ENCODE assay signal across 32 cellular contexts in genomic region chr17:58105093-58105492, GRCh38. TPM values are rescaled to one million over a fixed set of nuclear protein-coding genes. Genes with fewer than 3 reads are reported as not detected.
"Had no signal": no experiment of that assay in that cellular context is flagged by ENCODE, and none has a peak within 500 bp of the region (broad histone marks: within the 10 kb centered on the region; RNA-seq: fewer than 3 reads in every experiment).

No MANE protein-coding gene starts in this region.

- H3K36me3 Mint-ChIP-seq: activated CD4-positive, alpha-beta memory T cell treated with anti-CD3 and anti-CD28 coated beads for 36 hours; activated CD8-positive, alpha-beta memory T cell treated with anti-CD3 and anti-CD28 coated beads, Interleukin-2, amount 10 ng/mL, durations not matched to agents 7 days and 5 days; activated naive CD8-positive, alpha-beta T cell had no signal

- H3K9me3 ChIP-seq: body of pancreas, esophagus muscularis mucosa, gastrocnemius medialis, heart right ventricle had no signal

- H3K4me3 ChIP-seq: body of pancreas, esophagus muscularis mucosa, gastrocnemius medialis, heart right ventricle had no signal

- H3K4me3 Mint-ChIP-seq: activated CD4-positive, alpha-beta memory T cell treated with anti-CD3 and anti-CD28 coated beads for 36 hours; activated CD4-positive, alpha-beta T cell treated with anti-CD3 and anti-CD28 coated beads for 36 hours; activated CD4-positive, alpha-beta T cell treated with anti-CD3 and anti-CD28 coated beads, Interleukin-2, amount 10 ng/mL, durations not matched to agents 24 days and 14 days; activated CD8-positive, alpha-beta memory T cell treated with anti-CD3 and anti-CD28 coated beads, Interleukin-2, amount 10 ng/mL, durations not matched to agents 7 days and 5 days; activated CD8-positive, alpha-beta T cell treated with anti-CD3 and anti-CD28 coated beads, Interleukin-2, amount 10 ng/mL, durations not matched to agents 7 days and 5 days; activated naive CD8-positive, alpha-beta T cell; activated T-helper 1 cell treated with anti-CD3 and anti-CD28 coated beads, Interleukin-12 subunit alpha, Interleukin-12 subunit beta, Interleukin-2, Interleukin-4 antibody, amounts not matched to agents 30 ng/mL and 10 ng/mL and 1 ng/mL, durations not matched to agents 14 hours and 24 hours and 36 hours; effector memory CD8-positive, alpha-beta T cell had no signal

- H3K27me3 Mint-ChIP-seq: activated CD4-positive, alpha-beta memory T cell treated with anti-CD3 and anti-CD28 coated beads for 36 hours; activated CD4-positive, alpha-beta T cell treated with anti-CD3 and anti-CD28 coated beads for 36 hours; activated naive CD8-positive, alpha-beta T cell; effector memory CD8-positive, alpha-beta T cell had no signal

- H3K4me1 Mint-ChIP-seq: activated CD4-positive, alpha-beta T cell treated with anti-CD3 and anti-CD28 coated beads for 36 hours had no signal

- DNase-seq: activated CD4-positive, alpha-beta memory T cell treated with anti-CD3 and anti-CD28 coated beads for 36 hours; activated CD4-positive, alpha-beta T cell treated with anti-CD3 and anti-CD28 coated beads for 36 hours; activated CD4-positive, alpha-beta T cell treated with anti-CD3 and anti-CD28 coated beads, Interleukin-2, amount 10 ng/mL, durations not matched to agents 24 days and 14 days; activated CD4-positive, CD25-positive, alpha-beta regulatory T cell; activated CD4-positive, CD25-positive, alpha-beta regulatory T cell treated with anti-CD3 and anti-CD28 coated beads, Interleukin-2, amount 50 U/mL, for 72 hours; activated CD8-positive, alpha-beta memory T cell treated with anti-CD3 and anti-CD28 coated beads, Interleukin-2, amount 10 ng/mL, durations not matched to agents 7 days and 5 days; activated CD8-positive, alpha-beta memory T cell treated with anti-CD3 and anti-CD28 coated beads, Interleukin-2, amount 50 U/mL, for 4 hours; activated CD8-positive, alpha-beta T cell treated with anti-CD3 and anti-CD28 coated beads, Interleukin-2, amount 10 ng/mL, durations not matched to agents 7 days and 5 days; activated effector memory CD4-positive, alpha-beta T cell treated with anti-CD3 and anti-CD28 coated beads, Interleukin-2, amount 50 U/mL, for 16 hours; activated naive CD4-positive, alpha-beta T cell; activated naive CD4-positive, alpha-beta T cell treated with anti-CD3 and anti-CD28 coated beads, Interleukin-2, amount 50 U/mL, for 16 hours; activated T-cell treated with anti-CD3 and anti-CD28 coated beads, Interleukin-2, amount 50 U/mL, for 1 hour; activated T-cell treated with anti-CD3 and anti-CD28 coated beads, Interleukin-2, amount 50 U/mL, for 48 hours; amniotic stem cell; anterior cingulate cortex; body of pancreas; caudate nucleus; cortex of kidney; dermis blood vessel endothelial cell; effector CD4-positive, alpha-beta T cell; effector memory CD8-positive, alpha-beta T cell; erythroblast; foreskin keratinocyte; gastrocnemius medialis; heart right ventricle; T-helper 2 cell had no signal

- H3K9me3 Mint-ChIP-seq: activated CD4-positive, alpha-beta memory T cell treated with anti-CD3 and anti-CD28 coated beads for 36 hours; activated CD4-positive, alpha-beta T cell treated with anti-CD3 and anti-CD28 coated beads, Interleukin-2, amount 10 ng/mL, durations not matched to agents 24 days and 14 days; activated T-helper 1 cell treated with anti-CD3 and anti-CD28 coated beads, Interleukin-12 subunit alpha, Interleukin-12 subunit beta, Interleukin-2, Interleukin-4 antibody, amounts not matched to agents 30 ng/mL and 10 ng/mL and 1 ng/mL, durations not matched to agents 14 hours and 24 hours and 36 hours; activated T-helper 2 cell treated with anti-CD3 and anti-CD28 coated beads, Interferon-gamma antibody, Interleukin-2, Interleukin-4, amounts not matched to agents 10 μg/mL and 5 μg/mL and 100 μg/mL, durations not matched to agents 14 hours and 24 hours and 36 hours; effector memory CD8-positive, alpha-beta T cell had no signal

- H3K27ac Mint-ChIP-seq: activated CD4-positive, alpha-beta memory T cell treated with anti-CD3 and anti-CD28 coated beads for 36 hours; activated CD4-positive, alpha-beta T cell treated with anti-CD3 and anti-CD28 coated beads for 36 hours; activated CD4-positive, alpha-beta T cell treated with anti-CD3 and anti-CD28 coated beads, Interleukin-2, amount 10 ng/mL, durations not matched to agents 24 days and 14 days; activated CD8-positive, alpha-beta memory T cell treated with anti-CD3 and anti-CD28 coated beads, Interleukin-2, amount 10 ng/mL, durations not matched to agents 7 days and 5 days; activated CD8-positive, alpha-beta T cell treated with anti-CD3 and anti-CD28 coated beads, Interleukin-2, amount 10 ng/mL, durations not matched to agents 7 days and 5 days; activated naive CD8-positive, alpha-beta T cell; activated T-helper 1 cell treated with anti-CD3 and anti-CD28 coated beads, Interleukin-12 subunit alpha, Interleukin-12 subunit beta, Interleukin-2, Interleukin-4 antibody, amounts not matched to agents 30 ng/mL and 10 ng/mL and 1 ng/mL, durations not matched to agents 14 hours and 24 hours and 36 hours; activated T-helper 2 cell treated with anti-CD3 and anti-CD28 coated beads, Interferon-gamma antibody, Interleukin-2, Interleukin-4, amounts not matched to agents 10 μg/mL and 5 μg/mL and 100 μg/mL, durations not matched to agents 14 hours and 24 hours and 36 hours; effector memory CD8-positive, alpha-beta T cell had no signal

- H3K4me1 ChIP-seq: body of pancreas, esophagus muscularis mucosa, foreskin keratinocyte, gastrocnemius medialis, heart right ventricle had no signal

- H3K36me3 ChIP-seq: esophagus muscularis mucosa, gastrocnemius medialis, heart right ventricle had no signal

- H3K27ac ChIP-seq: body of pancreas, esophagus muscularis mucosa, foreskin keratinocyte, gastrocnemius medialis, heart right ventricle had no signal

- ATAC-seq: activated CD4-positive, alpha-beta T cell treated with anti-CD3 and anti-CD28 coated beads for 36 hours; activated CD8-positive, alpha-beta memory T cell treated with anti-CD3 and anti-CD28 coated beads, Interleukin-2, amount 10 ng/mL, durations not matched to agents 7 days and 5 days; activated CD8-positive, alpha-beta T cell treated with anti-CD3 and anti-CD28 coated beads, Interleukin-2, amount 10 ng/mL, durations not matched to agents 7 days and 5 days; body of pancreas; effector memory CD8-positive, alpha-beta T cell; foreskin keratinocyte; gastrocnemius medialis; heart right ventricle had no signal

- H3K27me3 ChIP-seq: body of pancreas, esophagus muscularis mucosa, gastrocnemius medialis, heart right ventricle had no signal

RNA-seq across cellular contexts. Expression of gene OR4D1, which starts 43.1 kb away (rescaled TPM):
- total RNA-seq: body of pancreas, chondrocyte, dermis blood vessel endothelial cell, esophagus muscularis mucosa, foreskin keratinocyte, gastrocnemius medialis, glomerular endothelial cell had no signal
- polyA plus RNA-seq: foreskin keratinocyte, heart right ventricle had no signal
